Comparison of ENCODE assay signal across 1 cellular context in genomic region chr12:67091204-67091603, GRCh38.
TF ChIP-seq lines count a peak whose summit lies in the region.

No MANE protein-coding gene starts in this region.

TF ChIP-seq in HepG2, 621 proteins besides CTCF, POLR2A, EP300 and RAD21 (continued from another document):
- no peak for TF ChIP-seq BHLHE40 (IDR thresholded peaks at IDR 0.05; ENCODE audit: low read length)
